ENCODE assay signal across 8 cellular contexts in genomic region chr4:15396157-15396800, GRCh38. TPM values are rescaled to one million over a fixed set of nuclear protein-coding genes. Genes with fewer than 3 reads are reported as not detected.
DNase-seq lines count a peak whose midpoint lies in the region; ATAC-seq, FAIRE-seq and TF ChIP-seq lines count a peak whose summit lies in the region.

No MANE protein-coding gene starts in this region.

- H3K9me3 ChIP-seq in PC-9 (ENCODE audit: insufficient read depth, low read depth) (no peaks in the 10 kb centered on the region), sigmoid colon (no peaks in the 10 kb centered on the region)

- H3K27ac ChIP-seq in PC-9 (no peak overlapping the region), sigmoid colon (no peak overlapping the region)

- TF ChIP-seq EP300 in sigmoid colon (IDR thresholded peaks at IDR 0.05), result no peak

- H3K27me3 ChIP-seq in PC-9 (ENCODE audit: insufficient read depth, low read depth) (no peaks in the 10 kb centered on the region), sigmoid colon (no peaks in the 10 kb centered on the region)

- ATAC-seq in GM19438 (IDR thresholded peaks at IDR 0.05; ENCODE audit: low read depth, unreplicated experiment) (peak; percentile 62), HG03439 (IDR thresholded peaks at IDR 0.05; ENCODE audit: unreplicated experiment) (peak; percentile 67)

- H3K4me3 ChIP-seq in PC-9 (no peak overlapping the region), sigmoid colon (no peak overlapping the region)

- H4K20me1 ChIP-seq in PC-9 (ENCODE audit: insufficient read depth), result no peaks in the 10 kb centered on the region

- H3K4me1 ChIP-seq in PC-9 (replicated peaks; ENCODE audit: insufficient read depth) (peaks cover 10% of the 10 kb centered on the region; the same call in 1 of the 2 replicates), sigmoid colon (peaks cover 0 to 55% (median 26%) of the 10 kb centered on the region in 4 donors)

- no peaks in the 10 kb centered on the region for H3K27me3 Mint-ChIP-seq in activated T-helper 2 cell treated with anti-CD3 and anti-CD28 coated beads, Interferon-gamma antibody, Interleukin-2, Interleukin-4, amounts not matched to agents 10 μg/mL and 5 μg/mL and 100 μg/mL, durations not matched to agents 14 hours and 24 hours and 36 hours (ENCODE audit: low read depth)
- H3K27me3 Mint-ChIP-seq in glutamatergic neuron (ENCODE audit: unreplicated experiment), result no peaks in the 10 kb centered on the region

- TF ChIP-seq CTCF in D721Med (IDR thresholded peaks at IDR 0.05; ENCODE audit: insufficient read depth, missing control alignments) (peak; percentile 57), PC-9 (conservative IDR thresholded peaks at IDR 0.05) (peak; percentile 61), glutamatergic neuron (IDR thresholded peaks at IDR 0.05; ENCODE audit: partially characterized antibody, unreplicated experiment) (peak; percentile 78), sigmoid colon (IDR thresholded peaks at IDR 0.05) (peak in 3 of 4 experiments; percentile 37 to 63 (median 43))

- H3K4me1 Mint-ChIP-seq in activated T-helper 2 cell treated with anti-CD3 and anti-CD28 coated beads, Interferon-gamma antibody, Interleukin-2, Interleukin-4, amounts not matched to agents 10 μg/mL and 5 μg/mL and 100 μg/mL, durations not matched to agents 14 hours and 24 hours and 36 hours (ENCODE audit: low read depth), result peaks cover 16% of the 10 kb centered on the region
- no peaks in the 10 kb centered on the region for H3K4me1 Mint-ChIP-seq in glutamatergic neuron (ENCODE audit: low read depth, unreplicated experiment)

- no peak overlapping the region for H3K4me2 ChIP-seq in PC-9

- no peak for FAIRE-seq in D721Med (lab: Jason Lieb, UNC)

- H3F3A ChIP-seq in PC-9 (ENCODE audit: insufficient read depth, low read depth), result no peaks in the 10 kb centered on the region

- no peaks in the 10 kb centered on the region for H3K36me3 Mint-ChIP-seq in activated T-helper 2 cell treated with anti-CD3 and anti-CD28 coated beads, Interferon-gamma antibody, Interleukin-2, Interleukin-4, amounts not matched to agents 10 μg/mL and 5 μg/mL and 100 μg/mL, durations not matched to agents 14 hours and 24 hours and 36 hours (ENCODE audit: low read depth)
- H3K36me3 Mint-ChIP-seq in glutamatergic neuron (ENCODE audit: unreplicated experiment), result peaks cover 4% of the 10 kb centered on the region

- WGBS in sigmoid colon, 2 donors, result 51 to 56% methylated on average over 4 of the region's 4 CpGs

- no peak overlapping the region for H3K27ac Mint-ChIP-seq in activated T-helper 2 cell treated with anti-CD3 and anti-CD28 coated beads, Interferon-gamma antibody, Interleukin-2, Interleukin-4, amounts not matched to agents 10 μg/mL and 5 μg/mL and 100 μg/mL, durations not matched to agents 14 hours and 24 hours and 36 hours
- no peak overlapping the region for H3K27ac Mint-ChIP-seq in glutamatergic neuron (ENCODE audit: unreplicated experiment)

- no peak for TF ChIP-seq POLR2A in sigmoid colon (IDR thresholded peaks at IDR 0.05)

- H3K9me3 Mint-ChIP-seq in activated T-helper 2 cell treated with anti-CD3 and anti-CD28 coated beads, Interferon-gamma antibody, Interleukin-2, Interleukin-4, amounts not matched to agents 10 μg/mL and 5 μg/mL and 100 μg/mL, durations not matched to agents 14 hours and 24 hours and 36 hours, result no peaks in the 10 kb centered on the region
- H3K9me3 Mint-ChIP-seq in glutamatergic neuron (ENCODE audit: unreplicated experiment), result no peaks in the 10 kb centered on the region

- intact Hi-C loops in PC-9 (cut with micrococcal nuclease; ENCODE audit: unreplicated experiment), result loop anchor here (1.0 kb wide), 1 partner anchor 165 kb away; no protein-coding TSS in a partner anchor
- intact Hi-C loops in activated T-helper 2 cell treated with anti-CD3 and anti-CD28 coated beads, Interferon-gamma antibody, Interleukin-2, Interleukin-4, amounts not matched to agents 10 μg/mL and 5 μg/mL and 100 μg/mL, durations not matched to agents 14 hours and 24 hours and 36 hours (cut with micrococcal nuclease), result loop anchor here (1.0 to 2.0 kb wide), 3 partner anchors 61 to 165 kb away; no protein-coding TSS in a partner anchor
- intact Hi-C loops in sigmoid colon (cut with DNase I), result loop anchor here (5.0 kb wide), 1 partner anchor 159 kb away; no protein-coding TSS in a partner anchor

- POLR2A ChIA-PET in PC-9 (lab: Charles Lee; ENCODE audit: unreplicated experiment), result no interaction called here

- H3K9me2 ChIP-seq in PC-9 (ENCODE audit: insufficient read depth), result no peaks in the 10 kb centered on the region

- H3K36me3 ChIP-seq in PC-9 (ENCODE audit: low read depth), result no peaks in the 10 kb centered on the region
- no peaks in the 10 kb centered on the region for H3K36me3 ChIP-seq in sigmoid colon

- BruUV-seq in PC-9 (replicated peaks; lab: Mats Ljungman, UMichigan), result no TSS peak

- no peaks in the 10 kb centered on the region for H3K79me2 ChIP-seq in PC-9 (ENCODE audit: low read depth)

- H3K4me3 Mint-ChIP-seq in activated T-helper 2 cell treated with anti-CD3 and anti-CD28 coated beads, Interferon-gamma antibody, Interleukin-2, Interleukin-4, amounts not matched to agents 10 μg/mL and 5 μg/mL and 100 μg/mL, durations not matched to agents 14 hours and 24 hours and 36 hours (ENCODE audit: low read depth), result no peak overlapping the region
- no peak overlapping the region for H3K4me3 Mint-ChIP-seq in glutamatergic neuron (ENCODE audit: unreplicated experiment)

- CTCF ChIA-PET in PC-9 (lab: Charles Lee), result interaction anchor here (0.7 kb wide), 1 partner anchor 74 kb away, joined by 3 read pairs; the partner anchor contains the start of gene CC2D2A

- DNase-seq in D721Med (ENCODE audit: insufficient read length, low spot score), result peak; percentile 15
- DNase-seq in PC-9, result no peak
- DNase-seq in activated T-helper 2 cell treated with anti-CD3 and anti-CD28 coated beads, Interferon-gamma antibody, Interleukin-2, Interleukin-4, amounts not matched to agents 10 μg/mL and 5 μg/mL and 100 μg/mL, durations not matched to agents 14 hours and 24 hours and 36 hours (ENCODE audit: low spot score), result peak; percentile 46
- peak; percentile 52 for DNase-seq in glutamatergic neuron
- DNase-seq in sigmoid colon, result no peak
- no peak for DNase-seq in middle frontal gyrus (ENCODE audit: extremely low spot score, low spot score)

- H2AFZ ChIP-seq in PC-9, result no peak overlapping the region

RNA-seq across cellular contexts. Expression of gene C1QTNF7, which starts 31.6 kb away (rescaled TPM):
- total RNA-seq in PC-9 (2021) (not detected in 2 replicates), glutamatergic neuron (ENCODE audit: unreplicated experiment) (not detected), sigmoid colon (10 to 100 TPM; 11.0 to 36.8 (median 18.9) TPM)
- 0.11 TPM in 1 of 2 replicates, not detected in the other for total RNA-seq in activated T-helper 2 cell treated with anti-CD3 and anti-CD28 coated beads, Interferon-gamma antibody, Interleukin-2, Interleukin-4, amounts not matched to agents 10 μg/mL and 5 μg/mL and 100 μg/mL, durations not matched to agents 14 hours and 24 hours and 36 hours
- 1 to 10 TPM in 2 of 3 donors, under 1 TPM in 1; 0.46 to 2.4 (median 1.2) TPM for polyA plus RNA-seq in sigmoid colon

Comparison
In these comparisons a context has a peak if more than half of its experiments do, and no peak if none do; other contexts are left out.
1. DNase-seq: peak in D721Med (single experiment), activated T-helper 2 cell treated with anti-CD3 and anti-CD28 coated beads, Interferon-gamma antibody, Interleukin-2, Interleukin-4, amounts not matched to agents 10 μg/mL and 5 μg/mL and 100 μg/mL, durations not matched to agents 14 hours and 24 hours and 36 hours (single experiment) and glutamatergic neuron (single experiment); none in PC-9 (0 of 2), sigmoid colon (single experiment) and middle frontal gyrus (single experiment).
2. RNA of gene C1QTNF7, which starts 31.6 kb away (total RNA-seq): 11.0 to 36.8 TPM in sigmoid colon; not detected in PC-9, 0.11 TPM in activated T-helper 2 cell treated with anti-CD3 and anti-CD28 coated beads, Interferon-gamma antibody, Interleukin-2, Interleukin-4, amounts not matched to agents 10 μg/mL and 5 μg/mL and 100 μg/mL, durations not matched to agents 14 hours and 24 hours and 36 hours and not detected in glutamatergic neuron (single experiment); every median in the first group is over 10 times any median in the second.
3. Peak in every context shown above with its lines, with median percentiles within 50 percentile points of each other: CTCF ChIP-seq.